ENCODE assay signal across 21 cellular contexts in the genomic region with DNA sequence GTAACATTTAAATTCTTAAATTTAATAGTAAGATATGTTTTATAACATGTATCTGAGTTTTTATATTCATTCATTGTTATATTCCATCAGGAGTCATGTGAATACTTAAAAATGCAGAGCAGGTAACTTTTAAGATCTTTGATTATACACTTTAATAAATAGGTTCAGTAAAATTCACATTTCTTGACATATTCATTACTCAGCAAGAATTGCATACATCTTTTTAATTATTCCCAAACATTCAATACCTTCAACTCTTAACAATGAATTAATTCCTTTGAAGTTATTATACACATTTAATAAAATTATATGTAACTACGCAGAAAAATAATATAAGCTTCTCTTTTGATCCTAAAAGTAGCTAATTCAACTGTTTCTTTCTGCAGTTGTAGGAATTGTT.
A peak's percentile ranks its signal among the peaks of the same experiment; 100 is the strongest.
DNase-seq lines count a peak whose midpoint lies in the region; ATAC-seq, FAIRE-seq and TF ChIP-seq lines count a peak whose summit lies in the region.
"Had no signal": no experiment of that assay in that cellular context is flagged by ENCODE, and none has a peak within 500 bp of the region (broad histone marks: within the 10 kb centered on the region; RNA-seq: fewer than 3 reads in every experiment).

No MANE protein-coding gene starts in this region.

- no peaks in the 10 kb centered on the region for H4K20me1 ChIP-seq in K562 (replicated peaks; ENCODE audit: control insufficient read depth, insufficient read depth, low read length)
- H4K20me1 ChIP-seq: BLaER1 treated with 17β-estradiol and CSF1 and Interleukin-3, amounts not matched to agents 10 nM and 100 nM had no signal

- no peak overlapping the region for H2BK5ac ChIP-seq in trophoblast cell (ENCODE audit: low read depth, low read length, poor library complexity)

- no peak overlapping the region for H3K14ac ChIP-seq in trophoblast cell (ENCODE audit: low read length)

- WGBS in A549 (ENCODE audit: missing lambda C conversion rate), result 0% methylated on average over 1 of the region's 1 CpG
- WGBS in K562 (ENCODE audit: insufficient coverage, low coverage, missing lambda C conversion rate), result 0% methylated on average over 1 of the region's 1 CpG
- WGBS in pancreas, 2 donors, result 68 to 88% methylated on average over 1 of the region's 1 CpG
- no CpG with 5 or more reads among the region's 1 CpG for WGBS in trophoblast cell (ENCODE audit: extremely low coverage, insufficient coverage, insufficient read length)

- BruUV-seq in K562 (replicated peaks; lab: Mats Ljungman, UMichigan), result no TSS peak

- CTCF ChIA-PET in A549 (lab: Yijun Ruan, JAX), result no interaction called here
- CTCF ChIA-PET in K562 (lab: Yijun Ruan, JAX; ENCODE audit: low intra/inter-chr PET ratio), result no interaction called here

- no peak overlapping the region for H2AK5ac ChIP-seq in trophoblast cell (ENCODE audit: low read length)

- ATAC-seq in A549, result no peak
- ATAC-seq in K562, result no peak
- no peak for ATAC-seq in pancreas
- ATAC-seq: CD8-positive, alpha-beta T cell had no signal

- no peaks in the 10 kb centered on the region for H3K79me1 ChIP-seq in trophoblast cell (ENCODE audit: low read length)

- no peak overlapping the region for H3K4me2 ChIP-seq in A549
- no peak overlapping the region for H3K4me2 ChIP-seq in K562 (ENCODE audit: insufficient read depth, low read length)
- H3K4me2 ChIP-seq in trophoblast cell (ENCODE audit: low read length), result no peak overlapping the region
- H3K4me2 ChIP-seq: BLaER1 treated with 17β-estradiol and CSF1 and Interleukin-3, amounts not matched to agents 10 nM and 100 nM had no signal

- TF ChIP-seq CTCF in A549 (IDR thresholded peaks at IDR 0.05) (no peak), K562 (IDR thresholded peaks at IDR 0.05 in 2 of 3, conservative IDR thresholded peaks at IDR 0.05 in 1 of 3; ENCODE audit: insufficient read depth in 2 of 3, low read depth in 1 of 3, low read length in 3 of 3) (no peak), pancreas (IDR thresholded peaks at IDR 0.05) (no peak)

- no peak overlapping the region for H4K12ac ChIP-seq in trophoblast cell (ENCODE audit: low read depth, low read length)

- no peak for FAIRE-seq in A549 (lab: Jason Lieb, UNC)
- no peak for FAIRE-seq in K562 (lab: Jason Lieb, UNC)
- peak; percentile 37 for FAIRE-seq in pancreas (lab: Jason Lieb, UNC)
- FAIRE-seq: A204.1, D721Med, G401.6, GM12891, GM19239 had no signal

- no peak for TF ChIP-seq EP300 in A549 (IDR thresholded peaks at IDR 0.05)
- no peak for TF ChIP-seq EP300 in K562 (IDR thresholded peaks at IDR 0.05; ENCODE audit: low read length)

- no peak overlapping the region for H3K18ac ChIP-seq in trophoblast cell (ENCODE audit: low read length)

- H3K4ac ChIP-seq in trophoblast cell (ENCODE audit: low read depth, low read length), result no peak overlapping the region

- no peaks in the 10 kb centered on the region for H3K36me3 ChIP-seq in K562 (ENCODE audit: control insufficient read depth, insufficient read depth, low read length)
- no peaks in the 10 kb centered on the region for H3K36me3 ChIP-seq in pancreas
- H3K36me3 ChIP-seq in trophoblast cell (ENCODE audit: control insufficient read depth in 1 of 2, insufficient read depth in 2 of 2, low read length in 2 of 2), result no peaks in the 10 kb centered on the region
- H3K36me3 ChIP-seq: BLaER1 treated with 17β-estradiol and CSF1 and Interleukin-3, amounts not matched to agents 10 nM and 100 nM had no signal

- H3K27me3 ChIP-seq in K562 (ENCODE audit: control insufficient read depth in 2 of 2, insufficient read depth in 2 of 2, low read length in 2 of 2) (no peaks in the 10 kb centered on the region), pancreas (no peaks in the 10 kb centered on the region), trophoblast cell (ENCODE audit: insufficient read depth, low read length) (no peaks in the 10 kb centered on the region)
- H3K27me3 ChIP-seq: BLaER1 treated with 17β-estradiol and CSF1 and Interleukin-3, amounts not matched to agents 10 nM and 100 nM had no signal

- in situ Hi-C loops in K562 (cut with MboI), result no loop called here

- TF ChIP-seq RAD21 in A549 (conservative IDR thresholded peaks at IDR 0.05 in 1 of 2, IDR thresholded peaks at IDR 0.05 in 1 of 2), result no peak
- no peak for TF ChIP-seq RAD21 in K562 (CRISPR knock-in tag; conservative IDR thresholded peaks at IDR 0.05 in 1 of 2, IDR thresholded peaks at IDR 0.05 in 1 of 2)

- no peak for TF ChIP-seq POLR2A in A549 (IDR thresholded peaks at IDR 0.05; ENCODE audit: low read length)
- TF ChIP-seq POLR2A in K562 (conservative IDR thresholded peaks at IDR 0.05), result no peak

- H3K27ac ChIP-seq in A549 (no peak overlapping the region), K562 (ENCODE audit: extremely low read depth, low read depth, low read length) (no peak overlapping the region), pancreas (no peak overlapping the region), trophoblast cell (ENCODE audit: low read depth, low read length) (no peak overlapping the region)
- H3K27ac ChIP-seq: BLaER1 treated with 17β-estradiol and CSF1 and Interleukin-3, amounts not matched to agents 10 nM and 100 nM; C4-2B had no signal

- no peaks in the 10 kb centered on the region for H3K9me1 ChIP-seq in K562 (ENCODE audit: control insufficient read depth, insufficient read depth, low read length)

- POLR2A ChIA-PET in A549 (lab: Yijun Ruan, JAX) (no interaction called here), K562 (lab: Yijun Ruan, JAX) (no interaction called here)

- no peak overlapping the region for H2BK120ac ChIP-seq in trophoblast cell (ENCODE audit: insufficient read depth, low read length, poor library complexity)

- H3K23ac ChIP-seq in trophoblast cell (ENCODE audit: low read length), result no peak overlapping the region

- no peak overlapping the region for H3K4me3 ChIP-seq in A549
- no peak overlapping the region for H3K4me3 ChIP-seq in K562
- H3K4me3 ChIP-seq in pancreas, result no peak overlapping the region
- no peak overlapping the region for H3K4me3 ChIP-seq in trophoblast cell (ENCODE audit: low read depth, low read length)
- H3K4me3 ChIP-seq: BLaER1 treated with 17β-estradiol and CSF1 and Interleukin-3, amounts not matched to agents 10 nM and 100 nM had no signal

- no peak overlapping the region for H3K9ac ChIP-seq in K562 (ENCODE audit: insufficient read depth in 1 of 2, low read depth in 2 of 2, low read length in 2 of 2)
- no peak overlapping the region for H3K9ac ChIP-seq in trophoblast cell (ENCODE audit: low read length)
- H3K9ac ChIP-seq: BLaER1 treated with 17β-estradiol and CSF1 and Interleukin-3, amounts not matched to agents 10 nM and 100 nM had no signal

- H3K4me1 ChIP-seq in A549, result no peaks in the 10 kb centered on the region
- no peaks in the 10 kb centered on the region for H3K4me1 ChIP-seq in K562 (replicated peaks in 1 of 2; ENCODE audit: control insufficient read depth in 2 of 2, insufficient read depth in 2 of 2, low read length in 2 of 2)
- no peaks in the 10 kb centered on the region for H3K4me1 ChIP-seq in pancreas
- no peaks in the 10 kb centered on the region for H3K4me1 ChIP-seq in trophoblast cell (ENCODE audit: control insufficient read depth in 1 of 2, insufficient read depth in 2 of 2, low read length in 2 of 2)
- H3K4me1 ChIP-seq: BLaER1 treated with 17β-estradiol and CSF1 and Interleukin-3, amounts not matched to agents 10 nM and 100 nM had no signal

- DNase-seq in A549 (ENCODE audit: low read depth in 1 of 2, low spot score in 1 of 2) (no peak), K562 (ENCODE audit: extremely low read depth in 1 of 4, low spot score in 3 of 4) (no peak), pancreas (no peak), trophoblast cell (no peak), NCI-H1105 treated with DMSO at 0.1 percent for 48 hours (lab: John Stamatoyannopoulos, UW) (no peak)
- no peak for DNase-seq in activated CD4-positive, CD25-positive, alpha-beta regulatory T cell treated with anti-CD3 and anti-CD28 coated beads, Interleukin-2, amount 50 U/mL, for 72 hours
- DNase-seq: 8988T; AML-193; Caco-2; Calu3; CD4-positive, alpha-beta T cell; CD8-positive, alpha-beta T cell; DMS79 treated with DMSO at 0.1 percent for 48 hours; GF-D8 had no signal

- H3K79me2 ChIP-seq in K562 (ENCODE audit: control insufficient read depth, insufficient read depth, low read length) (no peaks in the 10 kb centered on the region), trophoblast cell (ENCODE audit: control insufficient read depth, insufficient read depth, low read length, poor library complexity) (no peaks in the 10 kb centered on the region)

- intact Hi-C loops in K562 (cut with micrococcal nuclease) (no loop called here), pancreas (cut with DNase I) (no loop called here)

- no peak overlapping the region for H2BK12ac ChIP-seq in trophoblast cell (ENCODE audit: low read length)

- H3K9me3 ChIP-seq in A549, result no peaks in the 10 kb centered on the region; the same call in 2 of the 3 replicates
- no peaks in the 10 kb centered on the region; the same call in 1 of the 2 replicates for H3K9me3 ChIP-seq in K562 (replicated peaks; ENCODE audit: control insufficient read depth, insufficient read depth, low read depth, low read length)
- H3K9me3 ChIP-seq in pancreas, result no peaks in the 10 kb centered on the region
- H3K9me3 ChIP-seq in trophoblast cell (ENCODE audit: insufficient read depth, low read depth, low read length), result no peaks in the 10 kb centered on the region
- H3K9me3 ChIP-seq: BLaER1 treated with 17β-estradiol and CSF1 and Interleukin-3, amounts not matched to agents 10 nM and 100 nM; Caco-2 had no signal

- no peak overlapping the region for H4K91ac ChIP-seq in trophoblast cell (ENCODE audit: low read depth, low read length)

- no peak overlapping the region for H2AFZ ChIP-seq in K562 (ENCODE audit: low read depth, low read length)
- no peak overlapping the region for H2AFZ ChIP-seq in trophoblast cell (ENCODE audit: insufficient read depth, low read length, poor library complexity)

- H4K8ac ChIP-seq in trophoblast cell (ENCODE audit: low read depth, low read length), result no peak overlapping the region

TF ChIP-seq in A549, 52 proteins besides CTCF, POLR2A, EP300 and RAD21:
- TF ChIP-seq MAFK (IDR thresholded peaks at IDR 0.05; ENCODE audit: partially characterized antibody) (peak; percentile 19), SREBF2 (IDR thresholded peaks at IDR 0.05) (no peak), ZC3H11A (IDR thresholded peaks at IDR 0.05) (no peak)

TF ChIP-seq in K562, 482 proteins besides CTCF, POLR2A, EP300 and RAD21 (continues in another document):
- no peak for TF ChIP-seq MCM7 (IDR thresholded peaks at IDR 0.05)
- TF ChIP-seq ESRRB (CRISPR knock-in tag; IDR thresholded peaks at IDR 0.05; ENCODE audit: borderline replicate concordance), result no peak
- no peak for TF ChIP-seq ATF1 (CRISPR knock-in tag; IDR thresholded peaks at IDR 0.05)
- TF ChIP-seq ATF1 (tag; IDR thresholded peaks at IDR 0.05), result no peak
